Comparison of ENCODE assay signal across 1 cellular context in the genomic region with DNA sequence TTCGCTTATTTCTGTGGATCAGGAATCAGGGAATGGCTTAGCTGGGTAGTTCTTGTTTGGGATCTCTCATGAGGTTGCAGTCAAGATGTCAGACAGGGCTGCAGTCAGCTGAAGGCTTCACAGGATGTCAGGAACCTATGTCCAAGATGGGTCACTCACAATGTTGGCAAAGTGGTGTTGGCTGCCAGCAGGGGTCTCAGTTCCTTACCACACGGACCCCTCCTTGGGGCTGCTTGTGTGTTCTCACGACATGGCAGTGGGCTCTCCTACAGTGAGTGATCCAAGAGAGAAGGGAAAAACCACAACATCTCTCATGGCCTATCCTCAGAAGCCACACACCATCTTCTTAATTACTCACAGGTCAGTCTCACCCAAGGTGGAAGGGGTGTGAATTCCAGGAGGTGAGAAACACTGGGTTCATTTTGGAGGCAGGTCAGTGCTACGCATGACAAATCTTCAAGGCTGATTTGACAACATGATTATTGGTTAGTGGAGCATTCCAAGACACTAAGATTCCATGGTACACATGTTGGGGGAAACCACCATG.
TF ChIP-seq lines count a peak whose summit lies in the region.

No MANE protein-coding gene starts in this region.

TF ChIP-seq in IMR-90, 13 proteins besides CTCF, POLR2A, EP300 and RAD21:
- TF ChIP-seq MXI1 (IDR thresholded peaks at IDR 0.05; ENCODE audit: borderline replicate concordance, low read depth, low read length) (no peak), SMC3 (IDR thresholded peaks at IDR 0.05; ENCODE audit: low read depth, low read length) (no peak), NFE2L2 (IDR thresholded peaks at IDR 0.05; ENCODE audit: low read depth, low read length) (no peak), BHLHE40 (IDR thresholded peaks at IDR 0.05; ENCODE audit: low read depth, low read length) (no peak), MAFK (IDR thresholded peaks at IDR 0.05; ENCODE audit: low read depth, low read length) (no peak), CHD1 (IDR thresholded peaks at IDR 0.05; ENCODE audit: low read depth, low read length) (no peak), RFX5 (IDR thresholded peaks at IDR 0.05; ENCODE audit: low read depth, low read length) (no peak), RCOR1 (IDR thresholded peaks at IDR 0.05; ENCODE audit: insufficient replicate concordance, low read length) (no peak), ELK1 (IDR thresholded peaks at IDR 0.05; ENCODE audit: borderline replicate concordance, low read depth, low read length) (no peak), MAZ (IDR thresholded peaks at IDR 0.05; ENCODE audit: borderline replicate concordance, low read depth, low read length) (no peak), FOS (IDR thresholded peaks at IDR 0.05; ENCODE audit: low read depth, low read length) (no peak)
- TF ChIP-seq, protein P1, sequence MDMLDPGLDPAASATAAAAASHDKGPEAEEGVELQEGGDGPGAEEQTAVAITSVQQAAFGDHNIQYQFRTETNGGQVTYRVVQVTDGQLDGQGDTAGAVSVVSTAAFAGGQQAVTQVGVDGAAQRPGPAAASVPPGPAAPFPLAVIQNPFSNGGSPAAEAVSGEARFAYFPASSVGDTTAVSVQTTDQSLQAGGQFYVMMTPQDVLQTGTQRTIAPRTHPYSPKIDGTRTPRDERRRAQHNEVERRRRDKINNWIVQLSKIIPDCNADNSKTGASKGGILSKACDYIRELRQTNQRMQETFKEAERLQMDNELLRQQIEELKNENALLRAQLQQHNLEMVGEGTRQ (IDR thresholded peaks at IDR 0.05; ENCODE audit: low read depth, low read length), result no peak
